Comparison of ENCODE assay signal across 14 cellular contexts in genomic region chr6:150256618-150257272, GRCh38.
DNase-seq lines count a peak whose midpoint lies in the region; ATAC-seq and TF ChIP-seq lines count a peak whose summit lies in the region.
"Had no signal": no experiment of that assay in that cellular context is flagged by ENCODE, and none has a peak within 500 bp of the region (broad histone marks: within the 10 kb centered on the region; RNA-seq: fewer than 3 reads in every experiment).

No MANE protein-coding gene starts in this region.

- H3K27ac ChIP-seq in ACC112 (ENCODE audit: low read depth, low read length) (peak overlapping the region; percentile 51), HL-60 (replicated peaks) (no peak overlapping the region), brain microvascular endothelial cell (no peak overlapping the region)
- H3K27ac ChIP-seq: prostate gland had no signal

- in situ Hi-C loops in brain microvascular endothelial cell (cut with HindIII; ENCODE audit: low pct_ligation_motif_present, low sequenced_read_pairs), result no loop called here

- TF ChIP-seq CTCF in HL-60 (IDR thresholded peaks at IDR 0.05; ENCODE audit: insufficient read depth, low read length) (no peak), brain microvascular endothelial cell (IDR thresholded peaks at IDR 0.05; ENCODE audit: low read depth, low read length, missing control alignments) (no peak)

- H3K9me3 Mint-ChIP-seq in activated T-helper 17 cell treated with anti-CD3 and anti-CD28 coated beads, Interleukin-2, amount 50 U/mL, for 72 hours, result no peaks in the 10 kb centered on the region
- H3K9me3 Mint-ChIP-seq: activated B cell treated with CpG ODN at 0.5 μM for 24 hours had no signal

- peak; percentile 78 for ATAC-seq in activated T-helper 17 cell treated with anti-CD3 and anti-CD28 coated beads, Interleukin-2, amount 50 U/mL, for 72 hours (replicated peaks)
- no peak for ATAC-seq in HG03460 (IDR thresholded peaks at IDR 0.05; ENCODE audit: unreplicated experiment)
- ATAC-seq: mucosa of descending colon had no signal

- H3K4me3 Mint-ChIP-seq in activated T-helper 17 cell treated with anti-CD3 and anti-CD28 coated beads, Interleukin-2, amount 50 U/mL, for 72 hours, result no peak overlapping the region
- H3K4me3 Mint-ChIP-seq: activated B cell treated with CpG ODN at 0.5 μM for 24 hours, B cell had no signal

- peaks cover 19% of the 10 kb centered on the region for H3K4me1 ChIP-seq in ACC112 (ENCODE audit: control insufficient read depth, insufficient read depth, low read length, unreplicated experiment)
- H3K4me1 ChIP-seq: prostate gland had no signal

- H3K4me3 ChIP-seq in ACC112 (ENCODE audit: low read depth, low read length) (no peak overlapping the region), HL-60 (replicated peaks; ENCODE audit: insufficient read depth, low read length) (no peak overlapping the region), brain microvascular endothelial cell (ENCODE audit: low read depth, low read length) (no peak overlapping the region)
- H3K4me3 ChIP-seq: mucosa of descending colon, prostate gland had no signal

- peaks cover 9% of the 10 kb centered on the region for H3K4me1 Mint-ChIP-seq in activated T-helper 17 cell treated with anti-CD3 and anti-CD28 coated beads, Interleukin-2, amount 50 U/mL, for 72 hours
- H3K4me1 Mint-ChIP-seq: activated B cell treated with CpG ODN at 0.5 μM for 24 hours, B cell had no signal

- no peaks in the 10 kb centered on the region for H3K36me3 Mint-ChIP-seq in activated T-helper 17 cell treated with anti-CD3 and anti-CD28 coated beads, Interleukin-2, amount 50 U/mL, for 72 hours (ENCODE audit: low read depth)

- H3K27ac Mint-ChIP-seq in activated T-helper 17 cell treated with anti-CD3 and anti-CD28 coated beads, Interleukin-2, amount 50 U/mL, for 72 hours, result no peak overlapping the region
- H3K27ac Mint-ChIP-seq: activated B cell treated with CpG ODN at 0.5 μM for 24 hours, B cell had no signal

- H3K27me3 Mint-ChIP-seq in activated T-helper 17 cell treated with anti-CD3 and anti-CD28 coated beads, Interleukin-2, amount 50 U/mL, for 72 hours, result peaks cover 34% of the 10 kb centered on the region

- no peaks in the 10 kb centered on the region for H3K36me3 ChIP-seq in ACC112 (ENCODE audit: insufficient read depth, low read length)
- no peaks in the 10 kb centered on the region for H3K36me3 ChIP-seq in brain microvascular endothelial cell (replicated peaks)
- H3K36me3 ChIP-seq: prostate gland had no signal

- DNase-seq in HL-60 (ENCODE audit: low read depth in 1 of 2, low spot score in 1 of 2) (peak; percentile 16 to 36), foreskin melanocyte (peak; percentile 88), GDM1 (lab: John Stamatoyannopoulos, UW) (no peak), NCI-H69 (lab: John Stamatoyannopoulos, UW) (no peak), brain microvascular endothelial cell (no peak)
- DNase-seq: activated B cell treated with CpG ODN at 0.5 μM for 24 hours, KBM-7, mucosa of descending colon, SHP77 treated with DMSO at 0.1 percent for 48 hours had no signal

- no peak overlapping the region for H2AFZ ChIP-seq in ACC112 (ENCODE audit: low read length, unreplicated experiment)

- H3K79me2 ChIP-seq in ACC112 (ENCODE audit: control insufficient read depth, insufficient read depth, low read length, unreplicated experiment), result no peaks in the 10 kb centered on the region

- no peaks in the 10 kb centered on the region for H3K27me3 ChIP-seq in ACC112 (ENCODE audit: insufficient read depth, low read length)
- H3K27me3 ChIP-seq in HL-60 (ENCODE audit: insufficient read depth, poor library complexity, severe bottlenecking), result peaks cover 3% of the 10 kb centered on the region
- H3K27me3 ChIP-seq in brain microvascular endothelial cell (replicated peaks), result no peaks in the 10 kb centered on the region

Comparison
In these comparisons a context has a peak if more than half of its experiments do, and no peak if none do; other contexts are left out.
1. DNase-seq: peak in HL-60 (2 of 2) and foreskin melanocyte (single experiment); none in GDM1 (single experiment), NCI-H69 (single experiment) and brain microvascular endothelial cell (single experiment).